11 cellular contexts compared by ENCODE assay signal in genomic region chr4:7964459-7964858, GRCh38. TPM values are rescaled to one million over a fixed set of nuclear protein-coding genes. Genes with fewer than 3 reads are reported as not detected.
DNase-seq lines count a peak whose midpoint lies in the region; ATAC-seq and TF ChIP-seq lines count a peak whose summit lies in the region.
"Had no signal": no experiment of that assay in that cellular context is flagged by ENCODE, and none has a peak within 500 bp of the region (broad histone marks: within the 10 kb centered on the region; RNA-seq: fewer than 3 reads in every experiment).

No MANE protein-coding gene starts in this region.

- peaks cover 56% of the 10 kb centered on the region for H3K4me1 Mint-ChIP-seq in activated naive CD4-positive, alpha-beta T cell treated with anti-CD3 and anti-CD28 coated beads for 36 hours (ENCODE audit: low read depth)
- peaks cover 68% of the 10 kb centered on the region for H3K4me1 Mint-ChIP-seq in activated CD4-positive, alpha-beta memory T cell treated with anti-CD3 and anti-CD28 coated beads for 36 hours (ENCODE audit: low read depth)
- H3K4me1 Mint-ChIP-seq in type B pancreatic cell (ENCODE audit: unreplicated experiment), result peaks cover 42% of the 10 kb centered on the region

- no peaks in the 10 kb centered on the region for H3K36me3 ChIP-seq in gastroesophageal sphincter
- H3K36me3 ChIP-seq: neutrophil had no signal

- no peaks in the 10 kb centered on the region for H3K27me3 ChIP-seq in gastroesophageal sphincter

- TF ChIP-seq CTCF in gastroesophageal sphincter (IDR thresholded peaks at IDR 0.05) (no peak), type B pancreatic cell (conservative IDR thresholded peaks at IDR 0.05) (no peak)

- no peak for ATAC-seq in gastroesophageal sphincter
- ATAC-seq in HG02588 (IDR thresholded peaks at IDR 0.05; ENCODE audit: unreplicated experiment), result no peak

- POLR2A ChIA-PET in activated CD4-positive, alpha-beta memory T cell treated with anti-CD3 and anti-CD28 coated beads for 36 hours (lab: Charles Lee), result interaction anchor here (0.9 kb wide), 1 partner anchor 9 kb away, joined by 3 read pairs; no protein-coding TSS in a partner anchor

- TF ChIP-seq EP300 in gastroesophageal sphincter (IDR thresholded peaks at IDR 0.05), result no peak

- intact Hi-C loops in activated naive CD4-positive, alpha-beta T cell treated with anti-CD3 and anti-CD28 coated beads for 36 hours (cut with micrococcal nuclease), result loop anchor here (1.0 to 5.0 kb wide), 4 partner anchors 23 to 205 kb away; no protein-coding TSS in a partner anchor
- intact Hi-C loops in activated CD4-positive, alpha-beta memory T cell treated with anti-CD3 and anti-CD28 coated beads for 36 hours (cut with micrococcal nuclease), result loop anchor here (2.0 to 10.0 kb wide), 3 partner anchors 22 to 1270 kb away; partner anchors contain the start of gene S100P

- H3K9me3 ChIP-seq in gastroesophageal sphincter, result no peaks in the 10 kb centered on the region
- H3K9me3 ChIP-seq: neutrophil had no signal

- peaks cover 0 to 62% (median 28%) of the 10 kb centered on the region in 3 donors for H3K4me1 ChIP-seq in gastroesophageal sphincter

- no peak overlapping the region for H3K4me3 Mint-ChIP-seq in activated naive CD4-positive, alpha-beta T cell treated with anti-CD3 and anti-CD28 coated beads for 36 hours
- peak overlapping the region; percentile 17 for H3K4me3 Mint-ChIP-seq in activated CD4-positive, alpha-beta memory T cell treated with anti-CD3 and anti-CD28 coated beads for 36 hours
- H3K4me3 Mint-ChIP-seq in type B pancreatic cell, result peak overlapping the region; percentile 20

- peak overlapping the region; percentile 57 for H3K27ac Mint-ChIP-seq in activated naive CD4-positive, alpha-beta T cell treated with anti-CD3 and anti-CD28 coated beads for 36 hours
- H3K27ac Mint-ChIP-seq in activated CD4-positive, alpha-beta memory T cell treated with anti-CD3 and anti-CD28 coated beads for 36 hours, result peak overlapping the region; percentile 83
- peak overlapping the region; percentile 91 for H3K27ac Mint-ChIP-seq in type B pancreatic cell

- CTCF ChIA-PET in activated naive CD4-positive, alpha-beta T cell treated with anti-CD3 and anti-CD28 coated beads for 36 hours (lab: Charles Lee), result interaction anchor here (1.1 to 1.6 kb wide), 4 partner anchors 22 to 162 kb away, joined by 3 to 5 read pairs (median 4); no protein-coding TSS in a partner anchor
- CTCF ChIA-PET in activated CD4-positive, alpha-beta memory T cell treated with anti-CD3 and anti-CD28 coated beads for 36 hours (lab: Charles Lee), result interaction anchor here (0.6 to 2.3 kb wide), 9 partner anchors 14 to 1707 kb away, joined by 3 to 15 read pairs (median 3); no protein-coding TSS in a partner anchor

- peak overlapping the region in 3 of 4 donors; percentile 47 to 59 (median 57) for H3K27ac ChIP-seq in gastroesophageal sphincter
- H3K27ac ChIP-seq: neutrophil had no signal

- no peaks in the 10 kb centered on the region for H3K36me3 Mint-ChIP-seq in activated naive CD4-positive, alpha-beta T cell treated with anti-CD3 and anti-CD28 coated beads for 36 hours (ENCODE audit: low read depth)
- no peaks in the 10 kb centered on the region for H3K36me3 Mint-ChIP-seq in activated CD4-positive, alpha-beta memory T cell treated with anti-CD3 and anti-CD28 coated beads for 36 hours
- no peaks in the 10 kb centered on the region for H3K36me3 Mint-ChIP-seq in type B pancreatic cell

- 58 to 68% methylated on average over 3 to 4 of the region's 5 CpGs for WGBS in gastroesophageal sphincter (ENCODE audit: low coverage in 1 of 2), 2 donors

- DNase-seq in activated naive CD4-positive, alpha-beta T cell treated with anti-CD3 and anti-CD28 coated beads for 36 hours, result peak; percentile 75
- DNase-seq in activated naive CD4-positive, alpha-beta T cell (lab: John Stamatoyannopoulos, UW), result no peak
- peak; percentile 80 for DNase-seq in activated CD4-positive, alpha-beta memory T cell treated with anti-CD3 and anti-CD28 coated beads for 36 hours
- DNase-seq in type B pancreatic cell (ENCODE audit: extremely low spot score, unreplicated experiment), result no peak
- no peak for DNase-seq in retina
- DNase-seq in NCI-H1694 (lab: John Stamatoyannopoulos, UW), result no peak
- DNase-seq: NCI-H446, Right ventricle myocardium superior had no signal

- TF ChIP-seq POLR2A in gastroesophageal sphincter (IDR thresholded peaks at IDR 0.05), result no peak

- H3K4me3 ChIP-seq in gastroesophageal sphincter, result no peak overlapping the region

- no peaks in the 10 kb centered on the region for H3K9me3 Mint-ChIP-seq in activated naive CD4-positive, alpha-beta T cell treated with anti-CD3 and anti-CD28 coated beads for 36 hours
- no peaks in the 10 kb centered on the region for H3K9me3 Mint-ChIP-seq in activated CD4-positive, alpha-beta memory T cell treated with anti-CD3 and anti-CD28 coated beads for 36 hours
- no peaks in the 10 kb centered on the region for H3K9me3 Mint-ChIP-seq in type B pancreatic cell

- no peaks in the 10 kb centered on the region for H3K27me3 Mint-ChIP-seq in activated naive CD4-positive, alpha-beta T cell treated with anti-CD3 and anti-CD28 coated beads for 36 hours (ENCODE audit: low read depth)
- no peaks in the 10 kb centered on the region for H3K27me3 Mint-ChIP-seq in activated CD4-positive, alpha-beta memory T cell treated with anti-CD3 and anti-CD28 coated beads for 36 hours
- no peaks in the 10 kb centered on the region for H3K27me3 Mint-ChIP-seq in type B pancreatic cell

RNA-seq across cellular contexts. Expression of gene AFAP1, which starts 24.8 kb away (rescaled TPM):
- total RNA-seq in activated naive CD4-positive, alpha-beta T cell treated with anti-CD3 and anti-CD28 coated beads for 36 hours, result 10 to 100 TPM; 26.7 to 28.8 TPM
- total RNA-seq in activated CD4-positive, alpha-beta memory T cell treated with anti-CD3 and anti-CD28 coated beads for 36 hours, result 10 to 100 TPM; 37.7 to 38.4 TPM
- 10 to 100 TPM; 32.0 to 79.7 (median 48.1) TPM for total RNA-seq in gastroesophageal sphincter
- 36.6 and 37.2 TPM in 2 replicates for total RNA-seq in type B pancreatic cell (ENCODE audit: low replicate concordance)

Comparison
In these comparisons a context has a peak if more than half of its experiments do, and no peak if none do; other contexts are left out.
1. DNase-seq: peak in activated naive CD4-positive, alpha-beta T cell treated with anti-CD3 and anti-CD28 coated beads for 36 hours (single experiment) and activated CD4-positive, alpha-beta memory T cell treated with anti-CD3 and anti-CD28 coated beads for 36 hours (single experiment); none in activated naive CD4-positive, alpha-beta T cell (0 of 4), type B pancreatic cell (single experiment), retina (single experiment) and NCI-H1694 (single experiment).
2. Peak in every context shown above with its lines, with median percentiles within 50 percentile points of each other: H3K27ac Mint-ChIP-seq.